In the genomic region with DNA sequence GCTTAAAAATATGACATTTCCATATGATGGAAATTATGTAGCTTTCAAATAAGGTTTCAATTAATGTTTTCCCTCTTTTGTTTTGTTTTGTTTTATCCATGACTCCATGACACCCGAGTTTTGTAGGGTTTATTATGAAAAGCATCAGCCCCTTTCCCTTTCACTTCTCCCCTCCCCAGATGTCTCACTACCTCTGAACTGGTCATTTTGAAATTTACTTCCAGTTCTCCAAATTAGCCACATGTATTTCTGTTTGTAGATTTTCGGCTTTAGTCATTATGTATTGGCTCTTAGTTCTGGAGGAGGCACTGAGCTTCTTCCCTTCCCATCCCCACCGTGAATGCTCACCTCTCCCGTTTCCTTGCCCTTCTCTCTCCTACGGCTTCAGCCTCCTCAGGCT, we compare ENCODE assay signal across 21 cellular contexts. TPM values are rescaled to one million over a fixed set of nuclear protein-coding genes. Genes with fewer than 3 reads are reported as not detected.
DNase-seq lines count a peak whose midpoint lies in the region; ATAC-seq, FAIRE-seq and TF ChIP-seq lines count a peak whose summit lies in the region.
"Had no signal": no experiment of that assay in that cellular context is flagged by ENCODE, and none has a peak within 500 bp of the region (broad histone marks: within the 10 kb centered on the region; RNA-seq: fewer than 3 reads in every experiment).

No MANE protein-coding gene starts in this region.

- H3K9me3 Mint-ChIP-seq in stimulated activated memory B cell treated with anti-CD40 and anti-IgM and Interleukin-4, amounts not matched to agents 10 μg/mL and 1 μg/mL and 100 μg/mL, for 72 hours: no peaks in the 10 kb centered on the region
- H3K9me3 Mint-ChIP-seq: GM23338, IgD-negative memory B cell, neural progenitor cell had no signal

- intact Hi-C loops in left colon (cut with DNase I, micrococcal nuclease): loop anchor here in 1 of 2 donors (10.0 kb wide), 1 partner anchor 426 kb away; no protein-coding TSS in a partner anchor

- FAIRE-seq in GM12892 (lab: Jason Lieb, UNC): peak; percentile 30
- FAIRE-seq: GM18507 had no signal

- peaks cover 23% of the 10 kb centered on the region for H3K4me1 Mint-ChIP-seq in stimulated activated memory B cell treated with anti-CD40 and anti-IgM and Interleukin-4, amounts not matched to agents 10 μg/mL and 1 μg/mL and 100 μg/mL, for 72 hours
- H3K4me1 Mint-ChIP-seq: GM23338 had no signal

- H3K36me3 Mint-ChIP-seq in stimulated activated memory B cell treated with anti-CD40 and anti-IgM and Interleukin-4, amounts not matched to agents 10 μg/mL and 1 μg/mL and 100 μg/mL, for 72 hours: no peaks in the 10 kb centered on the region
- H3K36me3 Mint-ChIP-seq: IgD-negative memory B cell, neural progenitor cell had no signal

- TF ChIP-seq POLR2A in GM12892 (IDR thresholded peaks at IDR 0.05; ENCODE audit: low read depth, low read length): no peak

- no peak for DNase-seq in GM12892 (ENCODE audit: insufficient read length)
- peak; percentile 4 for DNase-seq in SIG-M5 (lab: John Stamatoyannopoulos, UW)
- no peak for DNase-seq in HCEC 1CT
- no peak for DNase-seq in left colon
- DNase-seq: activated CD4-positive, alpha-beta T cell treated with anti-CD3 and anti-CD28 coated beads, Interleukin-2, amount 50 U/mL, for 1 hour; activated gamma-delta T cell; NCI-H187 treated with DMSO at 0.1 percent for 48 hours; NCI-H446; NK-92 treated with Interleukin-12 subunit alpha and Interleukin-12 subunit beta, amount 100 ng/mL, for 24 hours; T-helper 1 cell had no signal

- H3K27me3 Mint-ChIP-seq in stimulated activated memory B cell treated with anti-CD40 and anti-IgM and Interleukin-4, amounts not matched to agents 10 μg/mL and 1 μg/mL and 100 μg/mL, for 72 hours: peaks cover 11% of the 10 kb centered on the region

- no peak overlapping the region for H3K27ac Mint-ChIP-seq in stimulated activated memory B cell treated with anti-CD40 and anti-IgM and Interleukin-4, amounts not matched to agents 10 μg/mL and 1 μg/mL and 100 μg/mL, for 72 hours
- H3K27ac Mint-ChIP-seq: GM23338, IgD-negative memory B cell, neural progenitor cell had no signal

- no peak overlapping the region for H3K4me3 Mint-ChIP-seq in stimulated activated memory B cell treated with anti-CD40 and anti-IgM and Interleukin-4, amounts not matched to agents 10 μg/mL and 1 μg/mL and 100 μg/mL, for 72 hours
- H3K4me3 Mint-ChIP-seq: GM23338, IgD-negative memory B cell, neural progenitor cell had no signal

- ATAC-seq in HG03442 (IDR thresholded peaks at IDR 0.05; ENCODE audit: unreplicated experiment) (peak; percentile 35), HG03025 (IDR thresholded peaks at IDR 0.05; ENCODE audit: low FRiP score, unreplicated experiment) (no peak), left colon (no peak)
- peak; percentile 64 for ATAC-seq in stimulated activated memory B cell treated with anti-CD40 and anti-IgM and Interleukin-4, amounts not matched to agents 10 μg/mL and 1 μg/mL and 100 μg/mL, for 72 hours
- ATAC-seq: GM23338 had no signal

RNA-seq across cellular contexts. Expression of a gene that starts 18.6 kb away (rescaled TPM):
- polyA plus RNA-seq in GM12892 (2012; ENCODE audit: missing spikeins): 25.5 TPM
- 100 to 1,000 TPM; 123 to 163 TPM for total RNA-seq in left colon

RNA-seq across cellular contexts. Expression of a gene that starts 35.9 kb away (rescaled TPM):
- not detected for polyA plus RNA-seq in GM12892 (2012; ENCODE audit: missing spikeins)
- total RNA-seq in left colon: 1 to 10 TPM; 3.5 to 3.7 TPM
- total RNA-seq: cardiac muscle cell, dermis microvascular lymphatic vessel endothelial cell, GM23338, mononuclear cell, Right ventricle myocardium superior had no signal
- polyA plus RNA-seq: cardiac muscle cell, IgD-negative memory B cell had no signal

Comparison
In these comparisons a context has a peak if more than half of its experiments do, and no peak if none do; other contexts are left out.
1. ATAC-seq: peak in HG03442 (single experiment) and stimulated activated memory B cell treated with anti-CD40 and anti-IgM and Interleukin-4, amounts not matched to agents 10 μg/mL and 1 μg/mL and 100 μg/mL, for 72 hours (single experiment); none in HG03025 (single experiment) and left colon (single experiment).